10 cellular contexts compared by ENCODE assay signal in genomic region chr5:128537999-128538248, GRCh38. TPM values are rescaled to one million over a fixed set of nuclear protein-coding genes. Genes with fewer than 3 reads are reported as not detected.
A peak's percentile ranks its signal among the peaks of the same experiment; 100 is the strongest.
DNase-seq lines count a peak whose midpoint lies in the region; ATAC-seq and TF ChIP-seq lines count a peak whose summit lies in the region.
"Had no signal": no experiment of that assay in that cellular context is flagged by ENCODE, and none has a peak within 500 bp of the region (broad histone marks: within the 10 kb centered on the region; RNA-seq: fewer than 3 reads in every experiment).

Gene FBN2 (minus strand): TSS chr5:128538245. CDS start chr5:128537603, 642 bp downstream.

- intact Hi-C loops in heart right ventricle (cut with DNase I): loop anchor here in 1 of 10 donors (10.0 kb wide), 1 partner anchor 557 kb away; the partner anchor contains the start of gene ISOC1

- H3K27me3 ChIP-seq in SJSA1 (replicated peaks) (peaks cover 44% of the 10 kb centered on the region), heart right ventricle (peaks cover 0 to 51% (median 39%) of the 10 kb centered on the region in 7 donors)

- no peak for TF ChIP-seq CTCF in heart right ventricle (IDR thresholded peaks at IDR 0.05)

- ATAC-seq in heart right ventricle: no peak
- ATAC-seq in effector memory CD8-positive, alpha-beta T cell (replicated peaks): no peak
- ATAC-seq: Panc1 had no signal

- H3K36me3 ChIP-seq in SJSA1 (no peaks in the 10 kb centered on the region), heart right ventricle (no peaks in the 10 kb centered on the region)

- H3K4me1 ChIP-seq in SJSA1 (replicated peaks) (peaks cover 25% of the 10 kb centered on the region), heart right ventricle (peaks cover 0 to 23% (median 16%) of the 10 kb centered on the region in 9 donors)

- 1 to 2% methylated on average over 24 to 26 of the region's 26 CpGs for WGBS in heart right ventricle, 2 donors

- no peak within 1 kb of the TSS for H3K27ac Mint-ChIP-seq in effector memory CD8-positive, alpha-beta T cell

- H3K9me3 ChIP-seq in SJSA1 (replicated peaks) (no peaks in the 10 kb centered on the region), heart right ventricle (no peaks in the 10 kb centered on the region)

- no peak for DNase-seq in Daoy (ENCODE audit: low read depth)
- no peak for DNase-seq in SJSA1 (ENCODE audit: low read depth in 1 of 2, low spot score in 2 of 2)
- DNase-seq in heart right ventricle: no peak
- no peak for DNase-seq in renal cortical epithelial cell (ENCODE audit: low read depth)
- DNase-seq in effector memory CD8-positive, alpha-beta T cell: no peak
- DNase-seq in NCI-H146 treated with DMSO at 0.1 percent for 48 hours (lab: John Stamatoyannopoulos, UW; ENCODE audit: unreplicated experiment): no peak
- DNase-seq in activated CD4-positive, alpha-beta T cell treated with anti-CD3 and anti-CD28 coated beads for 1 hour: no peak
- no peak for DNase-seq in HuH-7.5 (ENCODE audit: low spot score)
- DNase-seq: activated naive CD4-positive, alpha-beta T cell had no signal

- H3K27ac ChIP-seq in SJSA1 (no peak within 1 kb of the TSS), heart right ventricle (peak within 1 kb of the TSS in 8 of 10 donors; percentile 49 to 78 (median 66))

- H3K27me3 Mint-ChIP-seq in effector memory CD8-positive, alpha-beta T cell: peaks cover 6 to 34% of the 10 kb centered on the region in 2 donors

- peak within 1 kb of the TSS; percentile 42 for H3K4me3 ChIP-seq in SJSA1
- H3K4me3 ChIP-seq in heart right ventricle: peak within 1 kb of the TSS; percentile 29 to 71 (median 64)

- no peaks in the 10 kb centered on the region for H3K36me3 Mint-ChIP-seq in effector memory CD8-positive, alpha-beta T cell (ENCODE audit: insufficient read depth)

- H3K4me1 Mint-ChIP-seq in effector memory CD8-positive, alpha-beta T cell (ENCODE audit: low read depth in 2 of 2): no peaks in the 10 kb centered on the region

- H3K9me3 Mint-ChIP-seq in effector memory CD8-positive, alpha-beta T cell: no peaks in the 10 kb centered on the region

- peak within 1 kb of the TSS in 1 of 2 donors; percentile 42 for H3K4me3 Mint-ChIP-seq in effector memory CD8-positive, alpha-beta T cell

RNA-seq across cellular contexts. Expression of gene FBN2, which starts in this region (rescaled TPM):
- total RNA-seq in Daoy (2014; rRNA removed; shearing (Covaris generic)): 18.7 and 19.1 TPM in 2 replicates
- total RNA-seq in SJSA1 (2014; rRNA removed; shearing (Covaris generic)): 16.1 and 18.5 TPM in 2 replicates
- total RNA-seq in heart right ventricle (10 to 100 TPM in 7 of 10 donors, 1 to 10 TPM in 3; 2.9 to 28.9 (median 15.4) TPM), renal cortical epithelial cell (24.5 and 50.9 TPM in 2 replicates)
- 10 to 100 TPM in 1 of 2 donors, 1 to 10 TPM in 1; 5.6 to 12.0 TPM for polyA plus RNA-seq in heart right ventricle
